ENCODE assay signal across 1 cellular context in genomic region chr19:18431351-18432197, GRCh38.
A peak's percentile ranks its signal among the peaks of the same experiment; 100 is the strongest.
TF ChIP-seq lines count a peak whose summit lies in the region.

No MANE protein-coding gene starts in this region.

TF ChIP-seq in WTC11, 78 proteins besides CTCF, POLR2A, EP300 and RAD21:
- TF ChIP-seq NFYB (CRISPR knock-in tag; conservative IDR thresholded peaks at IDR 0.05; ENCODE audit: low read depth) (no peak), FOXP1 (CRISPR knock-in tag; IDR thresholded peaks at IDR 0.05; ENCODE audit: borderline replicate concordance) (0 out of 2 replicates have a peak, but pooled peaks have one; percentile 32), KAT7 (CRISPR knock-in tag; IDR thresholded peaks at IDR 0.05; ENCODE audit: borderline replicate concordance) (no peak), ZNF232 (CRISPR knock-in tag; IDR thresholded peaks at IDR 0.05) (no peak), ARID4B (CRISPR knock-in tag; IDR thresholded peaks at IDR 0.05; ENCODE audit: borderline replicate concordance) (no peak), USF2 (CRISPR knock-in tag; IDR thresholded peaks at IDR 0.05) (no peak)
TF ChIP-seq in WTC11: peak in this region for 1.
